ENCODE assay signal across 29 cellular contexts in genomic region chr5:482021-482420, GRCh38.
"Had no signal": no experiment of that assay in that cellular context is flagged by ENCODE, and none has a peak within 500 bp of the region (broad histone marks: within the 10 kb centered on the region; RNA-seq: fewer than 3 reads in every experiment).

No MANE protein-coding gene starts in this region.

- H3K4me1 ChIP-seq: neural progenitor cell, pancreas, prostate gland, right lobe of liver, sigmoid colon, testis, tibial artery, transverse colon, uterus had no signal

- H3K27me3 Mint-ChIP-seq: type B pancreatic cell had no signal

- ATAC-seq: naive thymus-derived CD4-positive, alpha-beta T cell; natural killer cell; pancreas; right lobe of liver; stimulated activated effector memory CD8-positive, alpha-beta T cell treated with anti-CD3 and anti-CD28 coated beads, Interleukin-12 subunit alpha, Interleukin-12 subunit beta, amount 100 ng/mL, for 72 hours; stimulated activated naive CD8-positive, alpha-beta T cell treated with anti-CD3 and anti-CD28 coated beads, Interleukin-15, amount 100 ng/mL, for 72 hours; stimulated activated naive CD8-positive, alpha-beta T cell treated with anti-CD3 and anti-CD28 coated beads, Interleukin-15, Interleukin-2, amounts not matched to agents 100 U/mL and 50 U/mL, for 24 hours; upper lobe of right lung had no signal

- H3K9me3 ChIP-seq: neutrophil, pancreas, prostate gland, right atrium auricular region, right lobe of liver, sigmoid colon, suprapubic skin, testis, tibial artery, transverse colon, upper lobe of right lung, uterus had no signal

- H3K36me3 Mint-ChIP-seq: naive thymus-derived CD4-positive, alpha-beta T cell; natural killer cell; neural progenitor cell; stimulated activated effector memory CD8-positive, alpha-beta T cell treated with anti-CD3 and anti-CD28 coated beads, Interleukin-12 subunit alpha, Interleukin-12 subunit beta, amount 100 ng/mL, for 72 hours; type B pancreatic cell had no signal

- DNase-seq: natural killer cell; nucleus accumbens; retina; right lobe of liver; sigmoid colon; small intestine; stimulated activated CD4-positive, alpha-beta T cell treated with anti-CD3 and anti-CD28 coated beads, Interleukin-15, amount 100 ng/mL, for 24 hours; stimulated activated CD4-positive, alpha-beta T cell treated with anti-CD3 and anti-CD28 coated beads, Interleukin-2, amount 100 ng/mL, for 24 hours; stimulated activated CD4-positive, alpha-beta T cell treated with anti-CD3 and anti-CD28 coated beads, Interleukin-2, amount 100 ng/mL, for 48 hours; stimulated activated CD4-positive, alpha-beta T cell treated with anti-CD3 and anti-CD28 coated beads, Interleukin-4, amount 100 ng/mL, for 24 hours; stimulated activated naive CD4-positive, alpha-beta T cell; stimulated activated naive CD8-positive, alpha-beta T cell treated with anti-CD3 and anti-CD28 coated beads, Interleukin-15, amount 100 ng/mL, for 72 hours; stimulated activated naive CD8-positive, alpha-beta T cell treated with anti-CD3 and anti-CD28 coated beads, Interleukin-15, Interleukin-2, amounts not matched to agents 100 U/mL and 50 U/mL, for 24 hours; substantia nigra; testis; tibial artery; transverse colon; upper lobe of right lung; uterus had no signal

- H3K27ac ChIP-seq: neural progenitor cell, neutrophil, pancreas, prostate gland, right atrium auricular region, right lobe of liver, sigmoid colon, suprapubic skin, testis, tibial artery, transverse colon, upper lobe of right lung, uterus had no signal

- H3K4me2 ChIP-seq: neural progenitor cell had no signal

- H3K36me3 ChIP-seq: neural progenitor cell, neutrophil, pancreas, prostate gland, right atrium auricular region, right lobe of liver, sigmoid colon, suprapubic skin, tibial artery, transverse colon, upper lobe of right lung, uterus had no signal

- H3K9ac ChIP-seq: neural progenitor cell had no signal

- H3K9me3 Mint-ChIP-seq: natural killer cell; nephron; neural progenitor cell; stimulated activated effector memory CD8-positive, alpha-beta T cell treated with anti-CD3 and anti-CD28 coated beads, Interleukin-12 subunit alpha, Interleukin-12 subunit beta, amount 100 ng/mL, for 72 hours; stimulated activated naive CD8-positive, alpha-beta T cell treated with anti-CD3 and anti-CD28 coated beads, Interleukin-15, amount 100 ng/mL, for 72 hours; type B pancreatic cell had no signal

- H3K27ac Mint-ChIP-seq: naive thymus-derived CD4-positive, alpha-beta T cell; natural killer cell; nephron; neural progenitor cell; stimulated activated effector memory CD8-positive, alpha-beta T cell treated with anti-CD3 and anti-CD28 coated beads, Interleukin-12 subunit alpha, Interleukin-12 subunit beta, amount 100 ng/mL, for 72 hours; stimulated activated naive CD8-positive, alpha-beta T cell treated with anti-CD3 and anti-CD28 coated beads, Interleukin-15, amount 100 ng/mL, for 72 hours; type B pancreatic cell had no signal

- H3K4me3 ChIP-seq: neural progenitor cell, pancreas, prostate gland, right atrium auricular region, right lobe of liver, sigmoid colon, suprapubic skin, testis, tibial artery, transverse colon, upper lobe of right lung, uterus had no signal

- H3K4me3 Mint-ChIP-seq: naive thymus-derived CD4-positive, alpha-beta T cell; natural killer cell; nephron; neural progenitor cell; stimulated activated effector memory CD8-positive, alpha-beta T cell treated with anti-CD3 and anti-CD28 coated beads, Interleukin-12 subunit alpha, Interleukin-12 subunit beta, amount 100 ng/mL, for 72 hours; stimulated activated naive CD8-positive, alpha-beta T cell treated with anti-CD3 and anti-CD28 coated beads, Interleukin-15, amount 100 ng/mL, for 72 hours; type B pancreatic cell had no signal

- H3K4me1 Mint-ChIP-seq: nephron, neural progenitor cell had no signal

- H3K27me3 ChIP-seq: right lobe of liver, testis had no signal
